ENCODE assay signal across 21 cellular contexts in the genomic region with DNA sequence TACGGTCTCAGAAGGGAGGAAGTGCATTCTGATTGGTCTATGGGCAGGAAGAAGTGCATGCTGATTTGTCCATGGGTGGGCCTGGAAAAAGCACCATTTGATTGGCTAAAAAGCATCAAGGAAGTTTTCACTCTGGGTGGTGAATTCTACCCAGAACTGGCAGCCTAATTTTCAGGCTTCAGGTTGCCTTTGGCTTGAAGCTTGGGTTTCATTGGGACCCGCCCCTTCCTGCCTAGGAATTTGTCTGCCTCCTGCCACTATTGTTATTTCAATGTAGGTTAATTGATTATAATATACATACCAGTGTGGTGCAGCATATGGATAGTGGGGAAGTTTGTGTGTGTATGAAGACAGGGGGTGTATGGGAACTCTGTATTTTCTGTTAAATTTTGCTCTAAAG.
DNase-seq lines count a peak whose midpoint lies in the region; ATAC-seq and TF ChIP-seq lines count a peak whose summit lies in the region.
"Had no signal": no experiment of that assay in that cellular context is flagged by ENCODE, and none has a peak within 500 bp of the region (broad histone marks: within the 10 kb centered on the region; RNA-seq: fewer than 3 reads in every experiment).

No MANE protein-coding gene starts in this region.

- peak overlapping the region; percentile 91 for H3K27ac Mint-ChIP-seq in WTC11

- H3K4me3 ChIP-seq in A673 (ENCODE audit: low read depth, low read length, poor library complexity, severe bottlenecking), result no peak overlapping the region
- H3K4me3 ChIP-seq in HUES6 (ENCODE audit: low read depth, low read length), result no peak overlapping the region
- no peak overlapping the region for H3K4me3 ChIP-seq in iPS-18a (ENCODE audit: low read length)
- H3K4me3 ChIP-seq: GM12878, MG63, Peyer's patch had no signal

- no peak for TF ChIP-seq CTCF in A673 (conservative IDR thresholded peaks at IDR 0.05; ENCODE audit: low read depth, low read length)
- TF ChIP-seq CTCF in WTC11 (IDR thresholded peaks at IDR 0.05), result no peak

- intact Hi-C loops in A673 (cut with micrococcal nuclease; ENCODE audit: unreplicated experiment), result no loop called here

- no peaks in the 10 kb centered on the region for H3K27me3 ChIP-seq in A673 (replicated peaks; ENCODE audit: insufficient read depth, low read depth, low read length, poor library complexity)
- no peaks in the 10 kb centered on the region for H3K27me3 ChIP-seq in HUES6 (ENCODE audit: control insufficient read depth, insufficient read depth, low read length)
- no peaks in the 10 kb centered on the region for H3K27me3 ChIP-seq in iPS-18a (ENCODE audit: control insufficient read depth, insufficient read depth, low read length)
- H3K27me3 ChIP-seq: MG63, Peyer's patch had no signal

- H3K27ac ChIP-seq in A673 (ENCODE audit: low read depth, low read length, poor library complexity, severe bottlenecking) (no peak overlapping the region), HUES6 (ENCODE audit: low read depth, low read length) (peak overlapping the region; percentile 52; the same call in 1 of the 2 replicates), iPS-18a (ENCODE audit: low read length) (peak overlapping the region; percentile 33)
- H3K27ac ChIP-seq: 22Rv1, C4-2B, Peyer's patch had no signal

- no peaks in the 10 kb centered on the region for H3K36me3 ChIP-seq in A673 (ENCODE audit: insufficient read depth, low read length, poor library complexity, severe bottlenecking)
- H3K36me3 ChIP-seq in HUES6 (ENCODE audit: control insufficient read depth, insufficient read depth, low read length), result no peaks in the 10 kb centered on the region
- no peaks in the 10 kb centered on the region for H3K36me3 ChIP-seq in iPS-18a (ENCODE audit: control insufficient read depth, low read depth, low read length)
- H3K36me3 ChIP-seq: MG63, Peyer's patch had no signal

- BruUV-seq in A673 (replicated peaks; lab: Mats Ljungman, UMichigan), result no TSS peak

- DNase-seq in A673 (ENCODE audit: low spot score) (peak; percentile 4), WTC11 (ENCODE audit: low spot score) (peak; percentile 75), DMS153 treated with DMSO at 0.1 percent for 48 hours (lab: John Stamatoyannopoulos, UW; ENCODE audit: unreplicated experiment) (no peak), DMS114 treated with DMSO at 0.1 percent for 48 hours (lab: John Stamatoyannopoulos, UW; ENCODE audit: unreplicated experiment) (no peak), NCI-H187 (lab: John Stamatoyannopoulos, UW) (no peak), KBM-7 (no peak)
- DNase-seq: MG63; NCI-H1092; NCI-H1436; NCI-H2029; NCI-H226; NCI-H510A treated with DMSO at 0.1 percent for 48 hours; NCI-H774; NK-92 treated with Interleukin-12 subunit alpha and Interleukin-12 subunit beta, amount 100 ng/mL, for 24 hours; Peyer's patch had no signal

- CTCF ChIA-PET in A673 (lab: Charles Lee), result no interaction called here
- CTCF ChIA-PET in WTC11 (lab: Charles Lee), result interaction anchor here (0.9 to 1.0 kb wide), 2 partner anchors 10 to 282 kb away, joined by 3 read pairs; no protein-coding TSS in a partner anchor

- ATAC-seq in WTC11, result peak; percentile 99
- ATAC-seq: GM12878, SK-N-SH treated with all-trans-retinoic acid at 6 μM for 48 hours had no signal

- no peak overlapping the region for H3K9ac ChIP-seq in HUES6 (ENCODE audit: low read length)
- H3K9ac ChIP-seq in iPS-18a (ENCODE audit: low read length), result no peak overlapping the region

- H3K27me3 Mint-ChIP-seq in WTC11 (ENCODE audit: low read depth), result no peaks in the 10 kb centered on the region

- H3K9me3 Mint-ChIP-seq in WTC11, result peaks cover 35% of the 10 kb centered on the region

- H3K4me1 Mint-ChIP-seq in WTC11, result peaks cover 21% of the 10 kb centered on the region

- no peak overlapping the region for H3K4me3 Mint-ChIP-seq in WTC11

- in situ Hi-C loops in KBM-7 (cut with MboI; ENCODE audit: low pct_unique_long_range_greater_than_20kb, low sequenced_read_pairs), result no loop called here

- H3K36me3 Mint-ChIP-seq in WTC11, result peaks cover 32% of the 10 kb centered on the region

- H3K4me1 ChIP-seq in A673 (ENCODE audit: insufficient read depth, low read length, poor library complexity, severe bottlenecking) (no peaks in the 10 kb centered on the region), HUES6 (ENCODE audit: control insufficient read depth, insufficient read depth, low read length) (no peaks in the 10 kb centered on the region; the same call in 1 of the 2 replicates), iPS-18a (ENCODE audit: control insufficient read depth, low read depth, low read length) (peaks cover 12% of the 10 kb centered on the region)
- H3K4me1 ChIP-seq: Peyer's patch had no signal

- H3K9me3 ChIP-seq in A673 (ENCODE audit: low read depth, low read length, poor library complexity, severe bottlenecking) (no peaks in the 10 kb centered on the region), HUES6 (ENCODE audit: control insufficient read depth, insufficient read depth, low read depth, low read length) (peaks cover 17% of the 10 kb centered on the region), iPS-18a (ENCODE audit: control insufficient read depth, low read depth, low read length) (peaks cover 15% of the 10 kb centered on the region)
- H3K9me3 ChIP-seq: MG63, Peyer's patch had no signal

- POLR2A ChIA-PET in A673 (lab: Charles Lee; ENCODE audit: low non-redundant PET) (no interaction called here), WTC11 (lab: Charles Lee) (no interaction called here)

TF ChIP-seq in WTC11, 78 proteins besides CTCF, POLR2A, EP300 and RAD21:
- TF ChIP-seq AFF4 (CRISPR knock-in tag; IDR thresholded peaks at IDR 0.05; ENCODE audit: borderline replicate concordance) (no peak), SP1 (CRISPR knock-in tag; conservative IDR thresholded peaks at IDR 0.05) (peak; percentile 52; the same call in 1 of the 2 replicates), ZNF532 (CRISPR knock-in tag; IDR thresholded peaks at IDR 0.05; ENCODE audit: borderline replicate concordance) (peak; percentile 49; the same call in 1 of the 2 replicates), NFYB (CRISPR knock-in tag; conservative IDR thresholded peaks at IDR 0.05; ENCODE audit: low read depth) (0 out of 2 replicates have a peak, but pooled peaks have one; percentile 49)

Comparison
In these comparisons a context has a peak if more than half of its experiments do, and no peak if none do; other contexts are left out.
1. DNase-seq: peak in A673 (single experiment) and WTC11 (single experiment); none in DMS153 treated with DMSO at 0.1 percent for 48 hours (single experiment), DMS114 treated with DMSO at 0.1 percent for 48 hours (single experiment), NCI-H187 (0 of 2) and KBM-7 (single experiment).